1 cellular context compared by ENCODE assay signal in genomic region chr7:120856198-120856597, GRCh38.
TF ChIP-seq lines count a peak whose summit lies in the region.

No MANE protein-coding gene starts in this region.

TF ChIP-seq in GM12878, 131 proteins besides CTCF, POLR2A, EP300 and RAD21 (continued from another document):
- TF ChIP-seq ZNF687 (IDR thresholded peaks at IDR 0.05) (peak; percentile 52; the same call in 1 of the 2 replicates), SMAD1 (IDR thresholded peaks at IDR 0.05; ENCODE audit: low read depth, partially characterized antibody) (peak; percentile 23)
